8 cellular contexts compared by ENCODE assay signal in the genomic region with DNA sequence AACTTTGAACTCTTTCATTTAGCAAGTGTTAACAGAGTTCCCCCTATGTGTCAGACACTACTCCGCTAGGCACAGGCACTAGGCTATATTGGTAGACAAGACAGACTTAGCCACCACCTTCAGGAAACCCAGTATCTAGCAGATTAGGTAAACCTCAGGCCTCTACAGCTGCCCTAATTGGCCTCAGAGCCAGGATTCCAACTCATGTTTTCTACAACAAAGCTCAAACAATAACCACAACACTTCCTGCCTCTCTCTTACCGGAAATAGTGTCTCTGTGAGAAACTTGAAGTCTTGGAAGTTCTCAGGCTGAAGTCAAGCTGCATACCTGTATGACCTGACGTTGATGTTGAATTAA.
DNase-seq lines count a peak whose midpoint lies in the region; ATAC-seq and TF ChIP-seq lines count a peak whose summit lies in the region.

No MANE protein-coding gene starts in this region.

- DNase-seq in activated T-cell treated with anti-CD3 and anti-CD28 coated beads for 4 hours = peak; percentile 26
- no peak for DNase-seq in lung (ENCODE audit: low spot score)
- no peak for DNase-seq in globus pallidus (ENCODE audit: low spot score)
- no peak for DNase-seq in NCI-H1092 (lab: John Stamatoyannopoulos, UW)
- DNase-seq in NCI-H1092 treated with DMSO at 0.1 percent for 48 hours (lab: John Stamatoyannopoulos, UW) = no peak

- no peak overlapping the region for H3K4me3 ChIP-seq in KMS-11 (IDR thresholded peaks at IDR 0.05; ENCODE audit: insufficient read depth, low read depth, low read length)
- no peak overlapping the region for H3K4me3 ChIP-seq in lung

- no peaks in the 10 kb centered on the region for H3K9me3 ChIP-seq in lung (ENCODE audit: control insufficient read depth in 2 of 2, insufficient read depth in 1 of 2, low read length in 1 of 2)

- H3K27ac ChIP-seq in KMS-11 (peak overlapping the region; percentile 76), lung (ENCODE audit: low read depth in 1 of 2, low read length in 1 of 2) (peak overlapping the region in 1 of 2 donors; percentile 61)

- H3K4me2 ChIP-seq in KMS-11 = peak overlapping the region; percentile 66

- WGBS in lung, 2 donors = 13 to 35% methylated on average over 3 of the region's 3 CpGs

- H3K27me3 ChIP-seq in KMS-11 (ENCODE audit: insufficient read depth, low read depth) (no peaks in the 10 kb centered on the region), lung (ENCODE audit: control insufficient read depth, insufficient read depth) (no peaks in the 10 kb centered on the region)

- H3K4me1 ChIP-seq in KMS-11 (ENCODE audit: low read depth, poor library complexity, severe bottlenecking) (peaks cover 42% of the 10 kb centered on the region), lung (ENCODE audit: control insufficient read depth in 2 of 2, insufficient read depth in 2 of 2, low read length in 2 of 2) (peaks cover 0 to 5% of the 10 kb centered on the region in 2 donors)

- TF ChIP-seq CTCF in GM12874 (IDR thresholded peaks at IDR 0.05; ENCODE audit: insufficient read depth, low read depth, low read length) = 0 out of 2 replicates have a peak, but pooled peaks have one; percentile 6
- no peak for TF ChIP-seq CTCF in KMS-11 (conservative IDR thresholded peaks at IDR 0.05; ENCODE audit: low read depth, low read length)
- TF ChIP-seq CTCF in lung (IDR thresholded peaks at IDR 0.05; ENCODE audit: control extremely low read depth, extremely low read depth) = no peak

- H2AFZ ChIP-seq in KMS-11 (ENCODE audit: low read depth) = peak overlapping the region; percentile 41; the same call in 1 of the 2 replicates

- H4K20me1 ChIP-seq in KMS-11 (ENCODE audit: insufficient read depth) = no peaks in the 10 kb centered on the region

- ATAC-seq in GM21723 (IDR thresholded peaks at IDR 0.05; ENCODE audit: unreplicated experiment) (peak; percentile 97), lung (ENCODE audit: insufficient read depth, low FRiP score) (peak; percentile 51)

- H3K36me3 ChIP-seq in KMS-11 (ENCODE audit: insufficient read depth) (no peaks in the 10 kb centered on the region), lung (ENCODE audit: control insufficient read depth in 2 of 2, insufficient read depth in 2 of 2, low read length in 2 of 2) (no peaks in the 10 kb centered on the region)

- peak overlapping the region; percentile 40; the same call in 1 of the 2 replicates for H3K9ac ChIP-seq in KMS-11

- no peaks in the 10 kb centered on the region for H3K79me2 ChIP-seq in KMS-11 (ENCODE audit: insufficient read depth, low read depth)
